Comparison of ENCODE assay signal across 17 cellular contexts in the genomic region with DNA sequence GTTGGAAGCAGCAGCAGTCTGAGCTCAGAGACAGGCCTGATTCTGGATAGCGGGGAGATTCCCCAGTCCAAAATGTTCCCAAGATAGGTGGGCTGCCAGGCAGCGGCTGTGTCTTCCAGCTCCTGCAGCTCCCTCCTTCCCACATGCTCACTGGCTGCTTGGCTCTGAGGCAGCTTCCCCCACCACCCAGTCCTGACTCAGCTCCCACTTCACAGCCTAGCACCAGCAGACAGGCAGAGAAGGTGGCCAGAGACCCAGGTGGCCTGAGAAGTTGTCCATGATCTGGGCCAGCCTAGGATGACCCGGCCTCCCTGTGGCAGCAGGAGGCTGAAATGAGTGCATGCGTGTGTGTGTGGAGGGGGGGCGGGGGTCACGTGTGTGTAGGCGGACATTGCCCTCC.
DNase-seq lines count a peak whose midpoint lies in the region; ATAC-seq lines count a peak whose summit lies in the region.
"Had no signal": no experiment of that assay in that cellular context is flagged by ENCODE, and none has a peak within 500 bp of the region (broad histone marks: within the 10 kb centered on the region; RNA-seq: fewer than 3 reads in every experiment).

No MANE protein-coding gene starts in this region.

- DNase-seq in GM23248: peak; percentile 37
- DNase-seq in adipocyte (ENCODE audit: low read depth): no peak
- DNase-seq in neuronal stem cell (ENCODE audit: low spot score): no peak
- DNase-seq in activated T-cell treated with anti-CD3 and anti-CD28 coated beads, Interleukin-2, amount 50 U/mL, for 4 hours: no peak
- no peak for DNase-seq in activated CD4-positive, alpha-beta T cell treated with anti-CD3 and anti-CD28 coated beads for 1 hour
- DNase-seq in G401 (ENCODE audit: low spot score): no peak
- DNase-seq: 8988T; Caco-2; CD4-positive, alpha-beta T cell; GF-D8 had no signal

- H3K4ac ChIP-seq in neuronal stem cell (ENCODE audit: low read length): no peak overlapping the region

- no peak overlapping the region for H3K14ac ChIP-seq in neuronal stem cell (ENCODE audit: low read length)

- H4K91ac ChIP-seq in neuronal stem cell (ENCODE audit: low read depth, low read length, poor library complexity): no peak overlapping the region

- H3K79me1 ChIP-seq in neuronal stem cell (ENCODE audit: low read depth, low read length): no peaks in the 10 kb centered on the region

- H4K20me1 ChIP-seq in BLaER1 (no peaks in the 10 kb centered on the region), GM23248 (ENCODE audit: insufficient read depth) (no peaks in the 10 kb centered on the region)

- no peaks in the 10 kb centered on the region for H3K9me2 ChIP-seq in GM23248 (ENCODE audit: insufficient read depth)

- H4K8ac ChIP-seq in neuronal stem cell (ENCODE audit: low read depth, low read length): no peak overlapping the region

- H3K4me3 ChIP-seq in BLaER1 (no peak overlapping the region), GM23248 (no peak overlapping the region), adipocyte (ENCODE audit: low read length) (no peak overlapping the region), neuronal stem cell (ENCODE audit: low read length in 2 of 2) (no peak overlapping the region)
- H3K4me3 ChIP-seq: GM12878, HAP-1, K562 had no signal

- peaks cover 13% of the 10 kb centered on the region for H3K27me3 Mint-ChIP-seq in activated T-cell treated with anti-CD3 and anti-CD28 coated beads, Interleukin-2, amount 50 U/mL, for 4 hours (ENCODE audit: low read depth)

- H3K9me3 Mint-ChIP-seq in activated T-cell treated with anti-CD3 and anti-CD28 coated beads, Interleukin-2, amount 50 U/mL, for 4 hours: no peaks in the 10 kb centered on the region
- H3K9me3 Mint-ChIP-seq: CD4-positive, alpha-beta T cell had no signal

- H2BK5ac ChIP-seq in neuronal stem cell (ENCODE audit: low read length): no peak overlapping the region

- H3K9ac ChIP-seq in BLaER1: no peak overlapping the region
- no peak overlapping the region for H3K9ac ChIP-seq in GM23248
- H3K9ac ChIP-seq in adipocyte (ENCODE audit: low read length): peak overlapping the region; percentile 1
- no peak overlapping the region for H3K9ac ChIP-seq in neuronal stem cell (ENCODE audit: low read depth, low read length, poor library complexity)

- peak overlapping the region; percentile 20 for H3K18ac ChIP-seq in neuronal stem cell (ENCODE audit: low read length)

- no peaks in the 10 kb centered on the region for H3K36me3 Mint-ChIP-seq in activated T-cell treated with anti-CD3 and anti-CD28 coated beads, Interleukin-2, amount 50 U/mL, for 4 hours (ENCODE audit: insufficient read depth)

- no peaks in the 10 kb centered on the region; the same call in 1 of the 2 replicates for H3K27me3 ChIP-seq in BLaER1
- no peaks in the 10 kb centered on the region for H3K27me3 ChIP-seq in GM23248 (replicated peaks; ENCODE audit: insufficient read depth)
- H3K27me3 ChIP-seq in adipocyte (replicated peaks; ENCODE audit: control insufficient read depth, insufficient read depth, low read length): peaks cover 15% of the 10 kb centered on the region
- peaks cover 0 to 21% (median 0%) of the 10 kb centered on the region in 3 experiments for H3K27me3 ChIP-seq in neuronal stem cell (ENCODE audit: control insufficient read depth in 3 of 3, insufficient read depth in 3 of 3, low read depth in 1 of 3, low read length in 3 of 3)

- no peaks in the 10 kb centered on the region for H3K79me2 ChIP-seq in GM23248 (ENCODE audit: insufficient read depth)

- in situ Hi-C loops in GM23248 (cut with MboI): no loop called here
- in situ Hi-C loops in G401 (cut with HindIII; ENCODE audit: low sequenced_read_pairs): no loop called here

- ATAC-seq in activated T-cell treated with anti-CD3 and anti-CD28 coated beads, Interleukin-2, amount 50 U/mL, for 4 hours: no peak
- ATAC-seq: GM12878, K562 had no signal

- no peak overlapping the region for H3K23ac ChIP-seq in neuronal stem cell (ENCODE audit: low read depth, low read length, poor library complexity)

- peaks cover 4% of the 10 kb centered on the region; the same call in 1 of the 2 replicates for H3F3A ChIP-seq in GM23248 (ENCODE audit: insufficient read depth)

- H2BK120ac ChIP-seq in neuronal stem cell (ENCODE audit: low read depth, low read length): no peak overlapping the region

- H2AK5ac ChIP-seq in neuronal stem cell (ENCODE audit: low read depth, low read length): peak overlapping the region; percentile 12

- no peak overlapping the region for H3K27ac ChIP-seq in BLaER1
- no peak overlapping the region for H3K27ac ChIP-seq in GM23248
- no peak overlapping the region for H3K27ac ChIP-seq in neuronal stem cell (replicated peaks; ENCODE audit: low read length)
- H3K27ac ChIP-seq: C4-2B, HL-60 had no signal

- H3K4me3 Mint-ChIP-seq in activated T-cell treated with anti-CD3 and anti-CD28 coated beads, Interleukin-2, amount 50 U/mL, for 4 hours: no peak overlapping the region
- H3K4me3 Mint-ChIP-seq: B cell; CD4-positive, alpha-beta T cell had no signal

- H3K4me2 ChIP-seq in BLaER1 (peak overlapping the region; percentile 40; the same call in 1 of the 2 replicates), GM23248 (ENCODE audit: unreplicated experiment) (peak overlapping the region; percentile 19), neuronal stem cell (ENCODE audit: insufficient read depth, low read length, poor library complexity, severe bottlenecking) (no peak overlapping the region)

- H2BK15ac ChIP-seq in neuronal stem cell (ENCODE audit: low read length): no peak overlapping the region

- 62 to 63% methylated on average over 7 of the region's 7 CpGs for WGBS in GM23248 (ENCODE audit: low coverage in 1 of 2, low lambda C conversion rate in 2 of 2, missing lambda C conversion rate in 2 of 2), 2 experiments
- WGBS in neuronal stem cell (ENCODE audit: extremely low coverage in 2 of 2, insufficient read length in 2 of 2, insufficient replicate concordance in 1 of 2), 2 donors: no CpG with 5 or more reads among the region's 7 CpGs

- H3K4me1 ChIP-seq in BLaER1: peaks cover 13% of the 10 kb centered on the region; the same call in 1 of the 2 replicates
- H3K4me1 ChIP-seq in GM23248 (ENCODE audit: insufficient read depth): peaks cover 10% of the 10 kb centered on the region
- H3K4me1 ChIP-seq in adipocyte (ENCODE audit: control insufficient read depth, insufficient read depth, low read length): peaks cover 11% of the 10 kb centered on the region
- H3K4me1 ChIP-seq in neuronal stem cell (ENCODE audit: control insufficient read depth in 2 of 2, insufficient read depth in 1 of 2, low read depth in 1 of 2, low read length in 2 of 2): no peaks in the 10 kb centered on the region
- H3K4me1 ChIP-seq: Caco-2, HAP-1 had no signal

- no peaks in the 10 kb centered on the region for H3K9me3 ChIP-seq in BLaER1
- no peaks in the 10 kb centered on the region for H3K9me3 ChIP-seq in GM23248 (ENCODE audit: low read depth)
- H3K9me3 ChIP-seq in adipocyte (ENCODE audit: control insufficient read depth, low read length): no peaks in the 10 kb centered on the region
- no peaks in the 10 kb centered on the region for H3K9me3 ChIP-seq in neuronal stem cell (replicated peaks in 1 of 2; ENCODE audit: control insufficient read depth in 2 of 2, insufficient read depth in 1 of 2, low read depth in 1 of 2, low read length in 2 of 2)
- H3K9me3 ChIP-seq: Caco-2, HAP-1 had no signal

- no peak overlapping the region; the same call in 1 of the 2 replicates for H2AFZ ChIP-seq in GM23248
- no peak overlapping the region for H2AFZ ChIP-seq in neuronal stem cell (ENCODE audit: low read length)

- H2BK12ac ChIP-seq in neuronal stem cell (ENCODE audit: low read length): no peak overlapping the region

- H3K36me3 ChIP-seq in BLaER1 (no peaks in the 10 kb centered on the region), GM23248 (ENCODE audit: low read depth) (no peaks in the 10 kb centered on the region), adipocyte (ENCODE audit: control insufficient read depth, insufficient read depth, low read length, severe bottlenecking) (no peaks in the 10 kb centered on the region), neuronal stem cell (replicated peaks in 1 of 2; ENCODE audit: control insufficient read depth in 2 of 2, insufficient read depth in 2 of 2, low read length in 2 of 2) (no peaks in the 10 kb centered on the region)
- H3K36me3 ChIP-seq: HAP-1 had no signal

- no peaks in the 10 kb centered on the region for H3K4me1 Mint-ChIP-seq in activated T-cell treated with anti-CD3 and anti-CD28 coated beads, Interleukin-2, amount 50 U/mL, for 4 hours (ENCODE audit: low read depth)
- H3K4me1 Mint-ChIP-seq: B cell had no signal
